Comparison of ENCODE assay signal across 10 cellular contexts in the genomic region with DNA sequence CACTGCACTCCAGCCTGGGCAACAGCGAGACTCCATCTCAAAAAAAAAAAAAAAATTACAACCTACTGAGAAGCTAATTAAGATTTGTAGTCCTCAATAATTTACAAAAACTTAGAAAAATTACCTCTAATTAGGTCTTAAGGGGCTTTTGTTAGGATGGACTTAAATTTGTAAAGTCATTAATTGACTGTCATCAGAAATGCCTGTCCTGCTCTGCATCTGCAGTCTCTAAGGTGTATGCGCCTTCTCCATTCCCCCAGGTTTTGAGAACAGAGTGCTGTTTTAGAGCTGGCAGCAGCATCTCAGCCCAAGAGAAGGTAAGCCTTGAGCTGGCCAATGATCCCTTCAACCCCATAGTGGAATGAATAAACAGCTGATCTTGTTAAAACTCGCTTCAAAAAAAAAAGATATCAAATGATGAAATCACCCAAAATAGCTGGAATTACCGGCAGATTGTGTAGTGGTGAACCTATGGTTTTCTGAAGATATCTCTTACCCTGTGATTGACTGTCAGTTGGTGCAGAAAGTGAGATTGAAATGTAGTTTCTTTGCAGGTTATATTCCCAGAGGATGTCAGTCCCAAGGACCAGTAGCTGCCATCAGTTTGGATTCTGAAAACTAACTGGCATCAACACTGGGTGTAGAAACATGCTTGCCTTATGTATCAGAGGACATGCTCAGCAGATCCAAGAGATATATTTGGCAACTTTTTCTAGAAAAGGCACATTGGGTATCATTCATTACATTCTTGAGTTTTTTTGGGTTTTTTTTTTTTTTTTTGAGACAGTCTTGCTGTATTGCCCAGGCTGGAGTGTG. TPM values are rescaled to one million over a fixed set of nuclear protein-coding genes. Genes with fewer than 3 reads are reported as not detected.
A peak's percentile ranks its signal among the peaks of the same experiment; 100 is the strongest.
DNase-seq lines count a peak whose midpoint lies in the region; ATAC-seq and TF ChIP-seq lines count a peak whose summit lies in the region.
"Had no signal": no experiment of that assay in that cellular context is flagged by ENCODE, and none has a peak within 500 bp of the region (broad histone marks: within the 10 kb centered on the region; RNA-seq: fewer than 3 reads in every experiment).

No MANE protein-coding gene starts in this region.

- H3K27me3 ChIP-seq in AG04450 (ENCODE audit: control insufficient read depth, insufficient read depth, low read length), result no peaks in the 10 kb centered on the region
- H3K27me3 ChIP-seq in H9 (ENCODE audit: insufficient read depth, low read length), result no peaks in the 10 kb centered on the region

- H3K4me1 ChIP-seq in H9 (ENCODE audit: insufficient read depth, low read length), result 0 out of 2 replicates have a peak, but pooled peaks cover 4% of the 10 kb centered on the region

- no peak overlapping the region for H2AK5ac ChIP-seq in H9 (ENCODE audit: insufficient read length, low read length)

- peaks cover 9% of the 10 kb centered on the region for H3K79me1 ChIP-seq in H9 (ENCODE audit: insufficient read depth, low read depth, low read length, poor library complexity, severe bottlenecking)

- peak overlapping the region; percentile 99 for H3K4me3 Mint-ChIP-seq in H9
- peak overlapping the region; percentile 100 for H3K4me3 Mint-ChIP-seq in activated naive CD8-positive, alpha-beta T cell
- peak overlapping the region in 3 of 5 donors; percentile 33 to 100 (median 99) for H3K4me3 Mint-ChIP-seq in immature natural killer cell

- H3K18ac ChIP-seq in H9 (ENCODE audit: insufficient read length, low read depth, low read length), result no peak overlapping the region

- H2AFZ ChIP-seq in H9 (ENCODE audit: low read length), result no peak overlapping the region

- no peak overlapping the region for H3K23ac ChIP-seq in H9 (ENCODE audit: insufficient read length, low read depth, low read length)

- no peak overlapping the region for H2BK15ac ChIP-seq in H9 (ENCODE audit: low read depth, low read length)

- H3K4me1 Mint-ChIP-seq in H9 (peaks cover 41 to 51% of the 10 kb centered on the region in 2 experiments), immature natural killer cell (peaks cover 44 to 59% of the 10 kb centered on the region in 2 donors)
- peaks cover 39% of the 10 kb centered on the region for H3K4me1 Mint-ChIP-seq in activated naive CD8-positive, alpha-beta T cell (ENCODE audit: low read depth)

- H3K9me3 ChIP-seq in AG04450 (ENCODE audit: control insufficient read depth, insufficient read depth, low read length) (no peaks in the 10 kb centered on the region), H9 (ENCODE audit: control insufficient read depth, low read depth, low read length) (no peaks in the 10 kb centered on the region)

- no CpG with 5 or more reads among the region's 4 CpGs for WGBS in H9 (ENCODE audit: extremely low coverage, insufficient read length, low lambda C conversion rate)

- H3K4me3 ChIP-seq in AG04450 (ENCODE audit: low read depth, low read length), result peak overlapping the region; percentile 99

- CTCF ChIA-PET in AG04450 (lab: Charles Lee), result interaction anchor here (0.7 to 2.9 kb wide), 7 partner anchors 11 to 218 kb away, joined by 3 to 16 read pairs (median 4); no protein-coding TSS in a partner anchor

- H3K27ac ChIP-seq in AG04450 (ENCODE audit: low read depth, low read length) (no peak overlapping the region), H9 (ENCODE audit: insufficient read length, low read depth, low read length) (peak overlapping the region; percentile 24)

- H4K8ac ChIP-seq in H9 (replicated peaks; ENCODE audit: insufficient read length, low read depth, low read length), result no peak overlapping the region

- H2BK120ac ChIP-seq in H9 (ENCODE audit: low read depth, low read length, poor library complexity, severe bottlenecking), result no peak overlapping the region

- no peak overlapping the region for H3K4ac ChIP-seq in H9 (ENCODE audit: low read depth, low read length)

- H3T11ph ChIP-seq in H9 (ENCODE audit: low read length), result no peak overlapping the region

- TF ChIP-seq CTCF in AG04450 (IDR thresholded peaks at IDR 0.05; ENCODE audit: low read depth, low read length), result no peak
- TF ChIP-seq CTCF in H9 (conservative IDR thresholded peaks at IDR 0.05), result no peak

- DNase-seq in AG04450 (ENCODE audit: low read depth, low spot score), result no peak
- no peak for DNase-seq in H9
- DNase-seq in immature natural killer cell, result no peak
- DNase-seq in NCI-H187 (lab: John Stamatoyannopoulos, UW), result no peak
- DNase-seq in NCI-H2196 treated with DMSO at 0.1 percent for 48 hours (lab: John Stamatoyannopoulos, UW; ENCODE audit: unreplicated experiment), result no peak
- DNase-seq: stimulated activated CD4-positive, alpha-beta T cell treated with anti-CD3 and anti-CD28 coated beads, Interleukin-12 subunit alpha, Interleukin-12 subunit beta, amount 100 ng/mL, for 4 hours had no signal

- H3K14ac ChIP-seq in H9 (ENCODE audit: insufficient read depth, low read length), result no peak overlapping the region

- H4K20me1 ChIP-seq in H9 (ENCODE audit: control insufficient read depth, insufficient read depth, insufficient read length), result no peaks in the 10 kb centered on the region

- H2BK12ac ChIP-seq in H9 (ENCODE audit: insufficient read length, low read depth, low read length), result no peak overlapping the region

- H3K36me3 Mint-ChIP-seq in H9 (ENCODE audit: insufficient read depth in 1 of 3, low read depth in 3 of 3), result peaks cover 42 to 69% (median 61%) of the 10 kb centered on the region in 3 experiments
- H3K36me3 Mint-ChIP-seq in activated naive CD8-positive, alpha-beta T cell, result peaks cover 24% of the 10 kb centered on the region
- H3K36me3 Mint-ChIP-seq in immature natural killer cell, result peaks cover 3 to 11% (median 8%) of the 10 kb centered on the region in 3 donors

- peaks cover 9% of the 10 kb centered on the region for H3K23me2 ChIP-seq in H9 (ENCODE audit: insufficient read length, low read depth, low read length, poor library complexity, severe bottlenecking)

- no peak for ATAC-seq in HG02938 (IDR thresholded peaks at IDR 0.05; ENCODE audit: unreplicated experiment)
- ATAC-seq in GM19397 (IDR thresholded peaks at IDR 0.05; ENCODE audit: unreplicated experiment), result no peak
- ATAC-seq: esophagus mucosa had no signal

- H3K27ac Mint-ChIP-seq in H9, result peak overlapping the region in 2 of 3 experiments; percentile 95 to 99; a peak in 4 of 7 replicates
- H3K27ac Mint-ChIP-seq in activated naive CD8-positive, alpha-beta T cell, result peak overlapping the region; percentile 100
- H3K27ac Mint-ChIP-seq in immature natural killer cell, result peak overlapping the region; percentile 13 to 99 (median 54)

- H4K91ac ChIP-seq in H9 (ENCODE audit: insufficient read length, low read depth, low read length), result no peak overlapping the region

- H3K9me3 Mint-ChIP-seq in H9 (peaks cover 0 to 2% of the 10 kb centered on the region in 2 experiments; a peak in 1 of 5 replicates), immature natural killer cell (no peaks in the 10 kb centered on the region)
- no peaks in the 10 kb centered on the region for H3K9me3 Mint-ChIP-seq in activated naive CD8-positive, alpha-beta T cell (ENCODE audit: low read depth)

- H3K9ac ChIP-seq in H9 (ENCODE audit: extremely low read depth, insufficient read length, low read length), result peak overlapping the region; percentile 23

- H3K4me2 ChIP-seq in H9 (ENCODE audit: insufficient read depth, insufficient read length, low read length), result peak overlapping the region; percentile 47

- POLR2A ChIA-PET in AG04450 (lab: Yijun Ruan, JAX), result interaction anchor here (0.6 to 5.3 kb wide), 6 partner anchors 11 to 1140 kb away, joined by 4 to 102 read pairs (median 7); partner anchors contain the start of gene UBB

- no peak overlapping the region for H2BK20ac ChIP-seq in H9 (ENCODE audit: low read depth, low read length, poor library complexity, severe bottlenecking)

- no peak overlapping the region for H4K5ac ChIP-seq in H9 (ENCODE audit: insufficient read length, low read depth, low read length)

- no peak overlapping the region for H3K56ac ChIP-seq in H9 (ENCODE audit: insufficient read length, low read depth, low read length)

- peaks cover 5% of the 10 kb centered on the region; the same call in 1 of the 2 replicates for H3K79me2 ChIP-seq in H9 (ENCODE audit: insufficient read depth, low read length)

- no peak overlapping the region for H2BK5ac ChIP-seq in H9 (ENCODE audit: insufficient read length, low read length)

- H3K27me3 Mint-ChIP-seq in H9 (ENCODE audit: low read depth) (peaks cover 5% of the 10 kb centered on the region), immature natural killer cell (ENCODE audit: low read depth in 3 of 3) (peaks cover 6 to 12% (median 7%) of the 10 kb centered on the region in 3 donors)
- H3K27me3 Mint-ChIP-seq in activated naive CD8-positive, alpha-beta T cell, result no peaks in the 10 kb centered on the region

RNA-seq across cellular contexts. Expression of gene TRPV2, which starts 25.7 kb away (rescaled TPM):
- 30.8 and 38.4 TPM in 2 replicates for polyA plus RNA-seq in AG04450 (2011; rRNA removed)
- polyA minus RNA-seq in AG04450 (2011; rRNA and poly(A)+ RNA removed), result 57.0 and 70.8 TPM in 2 replicates
- total RNA-seq in H9 (2021), result 1.0 and 1.1 TPM in 2 replicates
- polyA plus RNA-seq in immature natural killer cell, result 100 to 1,000 TPM; 151 to 206 (median 202) TPM

RNA-seq across cellular contexts. Expression of gene LRRC75A, which starts 51.0 kb away (rescaled TPM):
- 1.2 TPM in 2 replicates for polyA plus RNA-seq in AG04450 (2011; rRNA removed)
- 0.74 and 0.78 TPM in 2 replicates for polyA minus RNA-seq in AG04450 (2011; rRNA and poly(A)+ RNA removed)
- total RNA-seq in H9 (2021), result 9.4 and 10.1 TPM in 2 replicates
- polyA plus RNA-seq in immature natural killer cell, result 1 to 10 TPM in 2 of 3 donors, under 1 TPM in 1; 0.93 to 2.1 (median 1.3) TPM
